ENCODE assay signal across 17 cellular contexts in genomic region chr2:14866953-14867352, GRCh38.
A peak's percentile ranks its signal among the peaks of the same experiment; 100 is the strongest.
DNase-seq lines count a peak whose midpoint lies in the region; ATAC-seq and FAIRE-seq lines count a peak whose summit lies in the region.
"Had no signal": no experiment of that assay in that cellular context is flagged by ENCODE, and none has a peak within 500 bp of the region (broad histone marks: within the 10 kb centered on the region; RNA-seq: fewer than 3 reads in every experiment).

No MANE protein-coding gene starts in this region.

- H3K27me3 ChIP-seq in small intestine (ENCODE audit: control insufficient read depth in 2 of 2, insufficient read depth in 2 of 2, low read length in 2 of 2), result no peaks in the 10 kb centered on the region

- DNase-seq in NCI-H2227 (lab: John Stamatoyannopoulos, UW; ENCODE audit: unreplicated experiment), result peak; percentile 13
- DNase-seq in NCI-H2227 treated with DMSO at 0.1 percent for 48 hours (lab: John Stamatoyannopoulos, UW), result no peak
- peak; percentile 65 for DNase-seq in NCI-H2029 treated with DMSO at 0.1 percent for 48 hours (lab: John Stamatoyannopoulos, UW)
- peak; percentile 86 for DNase-seq in NCI-H774 (lab: John Stamatoyannopoulos, UW)
- peak; percentile 85 for DNase-seq in small intestine
- no peak for DNase-seq in activated T-cell treated with anti-CD3 and anti-CD28 coated beads for 4 hours
- DNase-seq in cerebellar nuclear complex (lab: John Stamatoyannopoulos, UW), result no peak
- DNase-seq: 8988T; activated CD4-positive, alpha-beta T cell treated with anti-CD3 and anti-CD28 coated beads for 48 hours; activated effector memory CD4-positive, alpha-beta T cell treated with anti-CD3 and anti-CD28 coated beads, Interleukin-2, amount 50 U/mL, for 16 hours; amygdala; effector CD4-positive, alpha-beta T cell; esophagus squamous epithelium; left cardiac atrium had no signal

- no peak overlapping the region for H3K4me3 ChIP-seq in small intestine (ENCODE audit: low read depth in 1 of 2, low read length in 2 of 2)
- H3K4me3 ChIP-seq: esophagus squamous epithelium had no signal

- H3K9me3 ChIP-seq in small intestine (ENCODE audit: control insufficient read depth, low read depth), result no peaks in the 10 kb centered on the region

- no peaks in the 10 kb centered on the region for H3K36me3 ChIP-seq in small intestine (ENCODE audit: control insufficient read depth in 2 of 2, insufficient read depth in 2 of 2, low read length in 2 of 2)
- H3K36me3 ChIP-seq: esophagus squamous epithelium had no signal

- H3K27ac ChIP-seq in small intestine (ENCODE audit: low read depth in 1 of 2, low read length in 1 of 2), result peak overlapping the region in 1 of 2 donors; percentile 11
- H3K27ac ChIP-seq: esophagus squamous epithelium had no signal

- FAIRE-seq in small intestine (lab: Jason Lieb, UNC), result no peak

- ATAC-seq in HG03378 (IDR thresholded peaks at IDR 0.05; ENCODE audit: unreplicated experiment), result no peak
- ATAC-seq: left cardiac atrium, Panc1, SK-N-SH treated with all-trans-retinoic acid at 6 μM for 48 hours had no signal

- peaks cover 0 to 4% of the 10 kb centered on the region in 2 donors for H3K4me1 ChIP-seq in small intestine (ENCODE audit: control insufficient read depth in 2 of 2, insufficient read depth in 1 of 2, low read depth in 1 of 2, low read length in 1 of 2)

Comparison
In these comparisons a context has a peak if more than half of its experiments do, and no peak if none do; other contexts are left out.
1. DNase-seq: peak in NCI-H2227 (single experiment), NCI-H2029 treated with DMSO at 0.1 percent for 48 hours (single experiment), NCI-H774 (single experiment) and small intestine (single experiment); none in NCI-H2227 treated with DMSO at 0.1 percent for 48 hours (single experiment), activated T-cell treated with anti-CD3 and anti-CD28 coated beads for 4 hours (single experiment) and cerebellar nuclear complex (0 of 2).